In genomic region chr17:40522250-40522960, GRCh38 we compare ENCODE assay signal across 1 cellular context.
TF ChIP-seq lines count a peak whose summit lies in the region.

No MANE protein-coding gene starts in this region.

TF ChIP-seq in K562, 482 proteins besides CTCF, POLR2A, EP300 and RAD21:
- peak; percentile 81 for TF ChIP-seq ZKSCAN1 (IDR thresholded peaks at IDR 0.05; ENCODE audit: low read depth, low read length)
- TF ChIP-seq ZNF384 (IDR thresholded peaks at IDR 0.05; ENCODE audit: low read depth, low read length) = peak; percentile 67; the same call in 1 of the 2 replicates
- TF ChIP-seq ZNF133 (CRISPR knock-in tag; IDR thresholded peaks at IDR 0.05) = no peak
- no peak for TF ChIP-seq HDAC2 (IDR thresholded peaks at IDR 0.05)
- TF ChIP-seq PHF21A (IDR thresholded peaks at IDR 0.05; ENCODE audit: borderline replicate concordance, low read depth) = 0 out of 2 replicates have a peak, but pooled peaks have one; percentile 18
- no peak for TF ChIP-seq TRIM25 (IDR thresholded peaks at IDR 0.05; ENCODE audit: borderline replicate concordance)
- no peak for TF ChIP-seq PBX2 (CRISPR knock-in tag; IDR thresholded peaks at IDR 0.05; ENCODE audit: low read depth)
- peak; percentile 45; the same call in 1 of the 2 replicates for TF ChIP-seq PBX2 (tag; conservative IDR thresholded peaks at IDR 0.05; ENCODE audit: low read depth)
- no peak for TF ChIP-seq CHD7 (IDR thresholded peaks at IDR 0.05; ENCODE audit: low read depth, low read length)
- no peak for TF ChIP-seq ZFX (CRISPR knock-in tag; IDR thresholded peaks at IDR 0.05)
- no peak for TF ChIP-seq HDGF (IDR thresholded peaks at IDR 0.05)
- TF ChIP-seq NR1H2 (CRISPR knock-in tag; IDR thresholded peaks at IDR 0.05) = no peak
- TF ChIP-seq MAFG (tag; conservative IDR thresholded peaks at IDR 0.05) = no peak
- no peak for TF ChIP-seq ZKSCAN8 (CRISPR knock-in tag; IDR thresholded peaks at IDR 0.05)
- TF ChIP-seq SIX5 (IDR thresholded peaks at IDR 0.05; ENCODE audit: borderline replicate concordance in 1 of 2, insufficient read depth in 1 of 2, low read depth in 1 of 2, low read length in 2 of 2) = no peak
- no peak for TF ChIP-seq ZNF589 (CRISPR knock-in tag; IDR thresholded peaks at IDR 0.05; ENCODE audit: low read depth)
- no peak for TF ChIP-seq EWSR1 (IDR thresholded peaks at IDR 0.05; ENCODE audit: borderline replicate concordance, low read depth, partially characterized antibody)
- TF ChIP-seq, protein P1, sequence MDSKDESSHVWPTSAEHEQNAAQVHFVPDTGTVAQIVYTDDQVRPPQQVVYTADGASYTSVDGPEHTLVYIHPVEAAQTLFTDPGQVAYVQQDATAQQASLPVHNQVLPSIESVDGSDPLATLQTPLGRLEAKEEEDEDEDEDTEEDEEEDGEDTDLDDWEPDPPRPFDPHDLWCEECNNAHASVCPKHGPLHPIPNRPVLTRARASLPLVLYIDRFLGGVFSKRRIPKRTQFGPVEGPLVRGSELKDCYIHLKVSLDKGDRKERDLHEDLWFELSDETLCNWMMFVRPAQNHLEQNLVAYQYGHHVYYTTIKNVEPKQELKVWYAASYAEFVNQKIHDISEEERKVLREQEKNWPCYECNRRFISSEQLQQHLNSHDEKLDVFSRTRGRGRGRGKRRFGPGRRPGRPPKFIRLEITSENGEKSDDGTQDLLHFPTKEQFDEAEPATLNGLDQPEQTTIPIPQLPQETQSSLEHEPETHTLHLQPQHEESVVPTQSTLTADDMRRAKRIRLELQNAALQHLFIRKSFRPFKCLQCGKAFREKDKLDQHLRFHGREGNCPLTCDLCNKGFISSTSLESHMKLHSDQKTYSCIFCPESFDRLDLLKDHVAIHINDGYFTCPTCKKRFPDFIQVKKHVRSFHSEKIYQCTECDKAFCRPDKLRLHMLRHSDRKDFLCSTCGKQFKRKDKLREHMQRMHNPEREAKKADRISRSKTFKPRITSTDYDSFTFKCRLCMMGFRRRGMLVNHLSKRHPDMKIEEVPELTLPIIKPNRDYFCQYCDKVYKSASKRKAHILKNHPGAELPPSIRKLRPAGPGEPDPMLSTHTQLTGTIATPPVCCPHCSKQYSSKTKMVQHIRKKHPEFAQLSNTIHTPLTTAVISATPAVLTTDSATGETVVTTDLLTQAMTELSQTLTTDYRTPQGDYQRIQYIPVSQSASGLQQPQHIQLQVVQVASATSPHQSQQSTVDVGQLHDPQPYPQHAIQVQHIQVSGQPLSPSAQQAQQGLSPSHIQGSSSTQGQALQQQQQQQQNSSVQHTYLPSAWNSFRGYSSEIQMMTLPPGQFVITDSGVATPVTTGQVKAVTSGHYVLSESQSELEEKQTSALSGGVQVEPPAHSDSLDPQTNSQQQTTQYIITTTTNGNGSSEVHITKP (IDR thresholded peaks at IDR 0.05; ENCODE audit: partially characterized antibody) = peak; percentile 41
- no peak for TF ChIP-seq ZNF140 (CRISPR knock-in tag; IDR thresholded peaks at IDR 0.05)
